31 cellular contexts compared by ENCODE assay signal in the genomic region with DNA sequence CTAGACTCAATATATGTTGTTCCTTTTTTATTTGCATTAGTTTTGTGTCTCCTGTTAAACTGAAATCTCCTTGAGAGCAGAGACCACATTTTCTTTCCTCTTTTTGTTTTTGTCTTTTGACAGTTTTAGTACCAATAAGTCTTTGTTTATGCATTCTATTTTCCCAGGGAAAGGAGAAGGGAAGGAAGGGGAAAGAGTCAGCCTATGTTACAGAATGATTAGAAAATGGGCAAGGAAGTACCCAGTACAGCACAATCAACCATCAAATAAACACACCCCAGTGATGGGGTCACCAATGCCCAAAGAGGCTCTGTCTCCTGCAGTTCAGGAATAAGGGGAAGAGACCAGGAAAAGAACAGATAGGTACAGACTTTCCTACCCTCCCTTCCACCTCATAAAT. TPM values are rescaled to one million over a fixed set of nuclear protein-coding genes. Genes with fewer than 3 reads are reported as not detected.
"Had no signal": no experiment of that assay in that cellular context is flagged by ENCODE, and none has a peak within 500 bp of the region (broad histone marks: within the 10 kb centered on the region; RNA-seq: fewer than 3 reads in every experiment).

No MANE protein-coding gene starts in this region.

- H3K27ac ChIP-seq: colonic mucosa, epithelial cell of prostate, foreskin keratinocyte, gastroesophageal sphincter, heart left ventricle, hepatocyte, parathyroid adenoma, right atrium auricular region, testis, tibial artery had no signal

- H3K4me3 Mint-ChIP-seq: central memory CD8-positive, alpha-beta T cell; effector memory CD8-positive, alpha-beta T cell; naive thymus-derived CD8-positive, alpha-beta T cell; stimulated activated memory B cell treated with anti-CD40 and anti-IgM and Interleukin-4, amounts not matched to agents 10 μg/mL and 1 μg/mL and 100 μg/mL, for 72 hours; type B pancreatic cell had no signal

- H3K36me3 ChIP-seq: colonic mucosa had no signal

- H3K27me3 ChIP-seq: colonic mucosa, foreskin keratinocyte, gastroesophageal sphincter, heart left ventricle, hepatocyte, right atrium auricular region, testis, tibial artery had no signal

- H3K4me1 ChIP-seq: colonic mucosa, foreskin keratinocyte, gastroesophageal sphincter, heart left ventricle, parathyroid adenoma, right atrium auricular region, testis, tibial artery had no signal

- H3K27me3 Mint-ChIP-seq: central memory CD8-positive, alpha-beta T cell; effector memory CD8-positive, alpha-beta T cell; naive thymus-derived CD8-positive, alpha-beta T cell; progenitor cell of endocrine pancreas; stimulated activated memory B cell treated with anti-CD40 and anti-IgM and Interleukin-4, amounts not matched to agents 10 μg/mL and 1 μg/mL and 100 μg/mL, for 72 hours; type B pancreatic cell had no signal

- H3K9me3 ChIP-seq: colonic mucosa, gastroesophageal sphincter, heart left ventricle, right atrium auricular region, testis, tibial artery had no signal

- H3K27ac Mint-ChIP-seq: naive thymus-derived CD8-positive, alpha-beta T cell; progenitor cell of endocrine pancreas; stimulated activated memory B cell treated with anti-CD40 and anti-IgM and Interleukin-4, amounts not matched to agents 10 μg/mL and 1 μg/mL and 100 μg/mL, for 72 hours; type B pancreatic cell had no signal

- H3K9me3 Mint-ChIP-seq: central memory CD8-positive, alpha-beta T cell; effector memory CD8-positive, alpha-beta T cell; naive thymus-derived CD8-positive, alpha-beta T cell; stimulated activated memory B cell treated with anti-CD40 and anti-IgM and Interleukin-4, amounts not matched to agents 10 μg/mL and 1 μg/mL and 100 μg/mL, for 72 hours; type B pancreatic cell had no signal

- H3K4me3 ChIP-seq: colonic mucosa, gastroesophageal sphincter, heart left ventricle, hepatocyte, right atrium auricular region, smooth muscle cell, testis, tibial artery had no signal

- DNase-seq: colonic mucosa; dermis blood vessel endothelial cell; effector memory CD8-positive, alpha-beta T cell; foreskin keratinocyte; heart left ventricle; kidney; mammary epithelial cell; naive thymus-derived CD8-positive, alpha-beta T cell; stimulated activated CD4-positive, alpha-beta T cell treated with anti-CD3 and anti-CD28 coated beads, Interleukin-12 subunit alpha, Interleukin-12 subunit beta, amount 100 ng/mL, for 4 hours; stimulated activated CD4-positive, alpha-beta T cell treated with anti-CD3 and anti-CD28 coated beads, Interleukin-1b, Interleukin-23, amount 100 ng/mL, for 48 hours; stimulated activated CD4-positive, alpha-beta T cell treated with anti-CD3 and anti-CD28 coated beads, Interleukin-4, amount 100 ng/mL, for 1 hour; stimulated activated naive CD8-positive, alpha-beta T cell treated with anti-CD3 and anti-CD28 coated beads, Interleukin-15, Interleukin-2, amounts not matched to agents 100 U/mL and 50 U/mL, for 24 hours; substantia nigra; testis; tibial artery had no signal

- ATAC-seq: effector memory CD8-positive, alpha-beta T cell; esophagus mucosa; foreskin keratinocyte; gastroesophageal sphincter; heart left ventricle; left lobe of liver; naive thymus-derived CD8-positive, alpha-beta T cell; sciatic nerve; stimulated activated memory B cell treated with anti-CD40 and anti-IgM and Interleukin-4, amounts not matched to agents 10 μg/mL and 1 μg/mL and 100 μg/mL, for 72 hours; stimulated activated naive CD8-positive, alpha-beta T cell treated with anti-CD3 and anti-CD28 coated beads, Interleukin-15, Interleukin-2, amounts not matched to agents 100 U/mL and 50 U/mL, for 24 hours had no signal

RNA-seq across cellular contexts. Expression of gene SERPINC1, which starts 38.9 kb away (rescaled TPM):
- total RNA-seq: dermis blood vessel endothelial cell, foreskin keratinocyte, gastroesophageal sphincter, mesenteric fat pad, myocyte, progenitor cell of endocrine pancreas, sciatic nerve, urinary bladder had no signal
